ENCODE assay signal across 8 cellular contexts in the genomic region with DNA sequence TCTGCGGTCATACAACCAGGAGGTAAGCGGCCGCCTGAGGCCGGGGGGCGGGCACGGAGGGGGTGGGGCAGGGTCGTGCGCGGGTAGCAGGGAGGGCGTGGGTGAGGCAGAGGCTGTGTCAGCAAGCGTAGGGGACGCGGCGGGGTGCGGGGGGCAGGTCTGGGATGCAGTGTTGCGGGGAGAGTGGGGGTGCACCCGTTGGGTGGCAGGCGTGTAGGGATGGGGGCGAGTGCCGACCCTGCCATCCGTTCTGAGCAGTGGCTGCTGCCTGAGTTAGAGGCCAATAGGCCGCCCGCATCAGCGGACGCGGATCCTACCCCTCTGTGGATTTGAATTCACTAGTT. TPM values are rescaled to one million over a fixed set of nuclear protein-coding genes. Genes with fewer than 3 reads are reported as not detected.
DNase-seq lines count a peak whose midpoint lies in the region; ATAC-seq and TF ChIP-seq lines count a peak whose summit lies in the region.

No MANE protein-coding gene starts in this region.

- peaks cover 9% of the 10 kb centered on the region for H3K36me3 ChIP-seq in BE2C
- H3K36me3 ChIP-seq in muscle layer of duodenum (ENCODE audit: control insufficient read depth in 1 of 2, insufficient read depth in 2 of 2, low read length in 2 of 2), result peaks cover 49 to 67% of the 10 kb centered on the region in 2 donors

- no peak for TF ChIP-seq CTCF in BE2C (IDR thresholded peaks at IDR 0.05; ENCODE audit: low read depth, low read length)
- no peak for TF ChIP-seq CTCF in LNCaP clone FGC (IDR thresholded peaks at IDR 0.05; ENCODE audit: control insufficient read depth, extremely low read depth, insufficient read depth)
- no peak for TF ChIP-seq CTCF in coronary artery (IDR thresholded peaks at IDR 0.05)
- no peak for TF ChIP-seq CTCF in GM20000 (IDR thresholded peaks at IDR 0.05; ENCODE audit: extremely low read depth, missing control alignments)

- no peaks in the 10 kb centered on the region for H3K4me1 ChIP-seq in BE2C
- H3K4me1 ChIP-seq in muscle layer of duodenum (ENCODE audit: control insufficient read depth in 1 of 2, insufficient read depth in 2 of 2, low read length in 2 of 2), result peaks cover 19 to 44% of the 10 kb centered on the region in 2 donors

- H3K27me3 ChIP-seq in BE2C (no peaks in the 10 kb centered on the region), muscle layer of duodenum (ENCODE audit: low read depth, low read length) (no peaks in the 10 kb centered on the region)

- no peak for ATAC-seq in HG03025 (IDR thresholded peaks at IDR 0.05; ENCODE audit: low FRiP score, unreplicated experiment)

- in situ Hi-C loops in G401 (cut with HindIII; ENCODE audit: low sequenced_read_pairs), result no loop called here

- H3K9me3 ChIP-seq in BE2C (no peaks in the 10 kb centered on the region), muscle layer of duodenum (ENCODE audit: control insufficient read depth in 1 of 2, low read length in 2 of 2) (no peaks in the 10 kb centered on the region)

- no peak for DNase-seq in BE2C
- DNase-seq in LNCaP clone FGC (ENCODE audit: low read depth), result no peak
- DNase-seq in coronary artery (ENCODE audit: low spot score), result no peak
- no peak for DNase-seq in activated CD4-positive, CD25-positive, alpha-beta regulatory T cell treated with anti-CD3 and anti-CD28 coated beads, Interleukin-2, amount 50 U/mL, for 72 hours
- no peak for DNase-seq in GM20000 (ENCODE audit: low spot score)
- no peak for DNase-seq in G401 (ENCODE audit: low spot score)

- H3K4me3 ChIP-seq in BE2C (ENCODE audit: low read depth, low read length), result peak overlapping the region; percentile 78
- peak overlapping the region; percentile 88 for H3K4me3 ChIP-seq in LNCaP clone FGC (ENCODE audit: low read depth, low read length)
- peak overlapping the region; percentile 77 for H3K4me3 ChIP-seq in coronary artery
- H3K4me3 ChIP-seq in muscle layer of duodenum (ENCODE audit: low read depth in 1 of 2, low read length in 2 of 2), result peak overlapping the region; percentile 85 to 93

- H3K27ac ChIP-seq in coronary artery (peak overlapping the region; percentile 97 to 98), muscle layer of duodenum (ENCODE audit: low read length) (peak overlapping the region; percentile 67)

RNA-seq across cellular contexts. Expression of gene RIC8A, which starts 1.4 kb away (rescaled TPM):
- 118 TPM for polyA plus RNA-seq in BE2C (2012; ENCODE audit: insufficient read depth, insufficient read length, low read depth)
- 98.9 and 101 TPM in 2 replicates for total RNA-seq in G401 (2014; rRNA removed; shearing (Covaris generic))

RNA-seq across cellular contexts. Expression of gene BET1L, which starts 1.7 kb away (rescaled TPM):
- 41.1 TPM for polyA plus RNA-seq in BE2C (2012; ENCODE audit: insufficient read depth, insufficient read length, low read depth)
- total RNA-seq in G401 (2014; rRNA removed; shearing (Covaris generic)), result 18.3 and 29.3 TPM in 2 replicates

RNA-seq across cellular contexts. Expression of gene SCGB1C1, which starts 16.0 kb away (rescaled TPM):
- not detected for polyA plus RNA-seq in BE2C (2012; ENCODE audit: insufficient read depth, insufficient read length, low read depth)
- total RNA-seq in G401 (2014; rRNA removed; shearing (Covaris generic)), result not detected in 2 replicates

RNA-seq across cellular contexts. Expression of gene SIRT3, which starts 27.3 kb away (rescaled TPM):
- polyA plus RNA-seq in BE2C (2012; ENCODE audit: insufficient read depth, insufficient read length, low read depth), result 16.1 TPM
- 19.3 and 22.5 TPM in 2 replicates for total RNA-seq in G401 (2014; rRNA removed; shearing (Covaris generic))

RNA-seq across cellular contexts. Expression of gene PSMD13, which starts 27.9 kb away (rescaled TPM):
- 118 TPM for polyA plus RNA-seq in BE2C (2012; ENCODE audit: insufficient read depth, insufficient read length, low read depth)
- 175 and 208 TPM in 2 replicates for total RNA-seq in G401 (2014; rRNA removed; shearing (Covaris generic))
